In genomic region chr14:58151701-58152568, GRCh38 we compare ENCODE assay signal across 8 cellular contexts.
DNase-seq lines count a peak whose midpoint lies in the region; ATAC-seq and TF ChIP-seq lines count a peak whose summit lies in the region.

A gene with protein sequence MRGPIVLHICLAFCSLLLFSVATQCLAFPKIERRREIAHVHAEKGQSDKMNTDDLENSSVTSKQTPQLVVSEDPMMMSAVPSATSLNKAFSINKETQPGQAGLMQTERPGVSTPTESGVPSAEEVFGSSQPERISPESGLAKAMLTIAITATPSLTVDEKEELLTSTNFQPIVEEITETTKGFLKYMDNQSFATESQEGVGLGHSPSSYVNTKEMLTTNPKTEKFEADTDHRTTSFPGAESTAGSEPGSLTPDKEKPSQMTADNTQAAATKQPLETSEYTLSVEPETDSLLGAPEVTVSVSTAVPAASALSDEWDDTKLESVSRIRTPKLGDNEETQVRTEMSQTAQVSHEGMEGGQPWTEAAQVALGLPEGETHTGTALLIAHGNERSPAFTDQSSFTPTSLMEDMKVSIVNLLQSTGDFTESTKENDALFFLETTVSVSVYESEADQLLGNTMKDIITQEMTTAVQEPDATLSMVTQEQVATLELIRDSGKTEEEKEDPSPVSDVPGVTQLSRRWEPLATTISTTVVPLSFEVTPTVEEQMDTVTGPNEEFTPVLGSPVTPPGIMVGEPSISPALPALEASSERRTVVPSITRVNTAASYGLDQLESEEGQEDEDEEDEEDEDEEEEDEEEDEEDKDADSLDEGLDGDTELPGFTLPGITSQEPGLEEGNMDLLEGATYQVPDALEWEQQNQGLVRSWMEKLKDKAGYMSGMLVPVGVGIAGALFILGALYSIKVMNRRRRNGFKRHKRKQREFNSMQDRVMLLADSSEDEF (minus strand): TSS chr14:58152213. CDS start chr14:58139358, 12,855 bp downstream.

- peak within 1 kb of the TSS; percentile 73 for H3K4me3 ChIP-seq in AG04449 (ENCODE audit: low read depth, low read length)

- POLR2A ChIA-PET in AG04449 (lab: Yijun Ruan, JAX), result interaction anchor here (1.0 kb wide), 1 partner anchor 14 kb away, joined by 3 read pairs; no protein-coding TSS in a partner anchor

- DNase-seq in AG04449 (ENCODE audit: low read depth, low spot score), result no peak
- DNase-seq in NCI-H226, result peak; percentile 83
- peak; percentile 58 to 67 for DNase-seq in activated CD4-positive, alpha-beta T cell treated with anti-CD3 and anti-CD28 coated beads for 4 hours
- peak; percentile 88 for DNase-seq in kidney tubule cell (ENCODE audit: low spot score)
- DNase-seq in stimulated activated CD4-positive, alpha-beta T cell treated with anti-CD3 and anti-CD28 coated beads, Interleukin-15, amount 100 ng/mL, for 48 hours (ENCODE audit: low read depth in 2 of 2), result peak; percentile 26 to 49

- CTCF ChIA-PET in AG04449 (lab: Yijun Ruan, JAX), result interaction anchor here (0.8 to 1.1 kb wide), 4 partner anchors 9 to 80 kb away, joined by 3 to 4 read pairs (median 4); no protein-coding TSS in a partner anchor

- peak within 1 kb of the TSS; percentile 10 for H3K27ac ChIP-seq in cingulate gyrus (ENCODE audit: low read depth, low read length)

- no peak for TF ChIP-seq CTCF in AG04449 (IDR thresholded peaks at IDR 0.05; ENCODE audit: insufficient read depth, low read length, missing control alignments)

- ATAC-seq in GM18909 (IDR thresholded peaks at IDR 0.05; ENCODE audit: poor library complexity, unreplicated experiment) (peak; percentile 97), HG03175 (IDR thresholded peaks at IDR 0.05; ENCODE audit: unreplicated experiment) (peak; percentile 89)
